In genomic region chr5:176536902-176537607, GRCh38 we compare ENCODE assay signal across 1 cellular context.
TF ChIP-seq lines count a peak whose summit lies in the region.

TSS of gene RNF44 (minus strand) at chr5:176537402. CDS start at chr5:176532472, 4,930 bp downstream.

TF ChIP-seq in HepG2, 621 proteins besides CTCF, POLR2A, EP300 and RAD21 (continued from another document and continues in another):
- no peak for TF ChIP-seq RERE (CRISPR knock-in tag; IDR thresholded peaks at IDR 0.05; ENCODE audit: low read depth)
- no peak for TF ChIP-seq ZNF3 (CRISPR knock-in tag; IDR thresholded peaks at IDR 0.05)
- no peak for TF ChIP-seq JUND (CRISPR knock-in tag; IDR thresholded peaks at IDR 0.05)
- TF ChIP-seq U2AF1 (optimal IDR thresholded peaks at IDR 0.05; ENCODE audit: low read depth, low read length): no peak
- no peak for TF ChIP-seq PHB2 (IDR thresholded peaks at IDR 0.05; ENCODE audit: partially characterized antibody)
- TF ChIP-seq KDM5B (CRISPR knock-in tag; IDR thresholded peaks at IDR 0.05; ENCODE audit: borderline replicate concordance): 0 out of 2 replicates have a peak, but pooled peaks have one; percentile 14
- 0 out of 2 replicates have a peak, but pooled peaks have one; percentile 27 for TF ChIP-seq ZFP82 (CRISPR knock-in tag; IDR thresholded peaks at IDR 0.05; ENCODE audit: borderline replicate concordance)
- no peak; the same call in 1 of the 2 replicates for TF ChIP-seq ZNF768 (CRISPR knock-in tag; IDR thresholded peaks at IDR 0.05)
- TF ChIP-seq MBNL3 (CRISPR knock-in tag; conservative IDR thresholded peaks at IDR 0.05): no peak
- TF ChIP-seq SAP130 (CRISPR knock-in tag; IDR thresholded peaks at IDR 0.05; ENCODE audit: low read depth): peak; percentile 66
- TF ChIP-seq GMEB2 (CRISPR knock-in tag; IDR thresholded peaks at IDR 0.05; ENCODE audit: low read depth): no peak
- no peak for TF ChIP-seq NBN (conservative IDR thresholded peaks at IDR 0.05)
- TF ChIP-seq CENPX (CRISPR knock-in tag; IDR thresholded peaks at IDR 0.05): no peak
- TF ChIP-seq NR0B2 (CRISPR knock-in tag; IDR thresholded peaks at IDR 0.05): no peak
- peak; percentile 72 for TF ChIP-seq HNRNPK (IDR thresholded peaks at IDR 0.05; ENCODE audit: low read depth, low read length, poor library complexity, severe bottlenecking)
- no peak for TF ChIP-seq HOXA7 (CRISPR knock-in tag; IDR thresholded peaks at IDR 0.05)
- no peak for TF ChIP-seq ZNF263 (CRISPR knock-in tag; IDR thresholded peaks at IDR 0.05)
- TF ChIP-seq ZFP41 (CRISPR knock-in tag; IDR thresholded peaks at IDR 0.05; ENCODE audit: borderline replicate concordance): no peak
- TF ChIP-seq ZBTB44 (CRISPR knock-in tag; IDR thresholded peaks at IDR 0.05): no peak
- no peak for TF ChIP-seq POLR2AphosphoS2 (IDR thresholded peaks at IDR 0.05; ENCODE audit: low read depth, low read length)
- no peak for TF ChIP-seq ZNF577 (CRISPR knock-in tag; IDR thresholded peaks at IDR 0.05; ENCODE audit: borderline replicate concordance, low read depth)
- TF ChIP-seq KDM1A (CRISPR knock-in tag; IDR thresholded peaks at IDR 0.05): no peak
- TF ChIP-seq FOSL1 (CRISPR knock-in tag; IDR thresholded peaks at IDR 0.05; ENCODE audit: borderline replicate concordance): no peak
- TF ChIP-seq ZNF672 (CRISPR knock-in tag; IDR thresholded peaks at IDR 0.05): no peak
- no peak; the same call in 1 of the 2 replicates for TF ChIP-seq ZNF501 (CRISPR knock-in tag; IDR thresholded peaks at IDR 0.05)
- TF ChIP-seq NR2C2 (CRISPR knock-in tag; IDR thresholded peaks at IDR 0.05; ENCODE audit: borderline replicate concordance): no peak
- no peak for TF ChIP-seq E2F2 (CRISPR knock-in tag; IDR thresholded peaks at IDR 0.05; ENCODE audit: borderline replicate concordance)
- no peak for TF ChIP-seq E2F1 (CRISPR knock-in tag; IDR thresholded peaks at IDR 0.05)
- 0 out of 2 replicates have a peak, but pooled peaks have one; percentile 44 for TF ChIP-seq KLF11 (CRISPR knock-in tag; IDR thresholded peaks at IDR 0.05)
- no peak for TF ChIP-seq HNF4G (IDR thresholded peaks at IDR 0.05; ENCODE audit: borderline replicate concordance, low read depth, low read length)
- 0 out of 2 replicates have a peak, but pooled peaks have one; percentile 12 for TF ChIP-seq HNF4G (CRISPR knock-in tag; IDR thresholded peaks at IDR 0.05; ENCODE audit: borderline replicate concordance, low read depth)
- TF ChIP-seq RFX3 (CRISPR knock-in tag; IDR thresholded peaks at IDR 0.05): no peak
- no peak for TF ChIP-seq ZNF572 (CRISPR knock-in tag; IDR thresholded peaks at IDR 0.05)
- no peak for TF ChIP-seq MYC (CRISPR knock-in tag; IDR thresholded peaks at IDR 0.05; ENCODE audit: borderline replicate concordance)
- TF ChIP-seq MAFK (conservative IDR thresholded peaks at IDR 0.05 in 1 of 2, IDR thresholded peaks at IDR 0.05 in 1 of 2; ENCODE audit: low read length in 2 of 2): no peak
- no peak for TF ChIP-seq HMG20B (CRISPR knock-in tag; conservative IDR thresholded peaks at IDR 0.05)
- no peak for TF ChIP-seq IKZF4 (CRISPR knock-in tag; IDR thresholded peaks at IDR 0.05; ENCODE audit: borderline replicate concordance, low read depth, not compliant biosample characterization)
- TF ChIP-seq U2AF2 (IDR thresholded peaks at IDR 0.05; ENCODE audit: low read depth, low read length): no peak
- no peak for TF ChIP-seq RBM39 (IDR thresholded peaks at IDR 0.05; ENCODE audit: low read depth, low read length, poor library complexity, severe bottlenecking)
- peak; percentile 76; the same call in 1 of the 2 replicates for TF ChIP-seq ZNF777 (CRISPR knock-in tag; IDR thresholded peaks at IDR 0.05)
- peak; percentile 54; the same call in 1 of the 2 replicates for TF ChIP-seq TFDP1 (CRISPR knock-in tag; IDR thresholded peaks at IDR 0.05; ENCODE audit: borderline replicate concordance)
- TF ChIP-seq CERS6 (CRISPR knock-in tag; IDR thresholded peaks at IDR 0.05): no peak
- no peak for TF ChIP-seq KLF9 (CRISPR knock-in tag; IDR thresholded peaks at IDR 0.05; ENCODE audit: low read depth)
- TF ChIP-seq ZNF850 (CRISPR knock-in tag; conservative IDR thresholded peaks at IDR 0.05): no peak
- no peak for TF ChIP-seq ZBTB34 (CRISPR knock-in tag; IDR thresholded peaks at IDR 0.05)
- TF ChIP-seq ZEB1 (IDR thresholded peaks at IDR 0.05; ENCODE audit: insufficient replicate concordance, low read depth): no peak
- no peak for TF ChIP-seq DDIT3 (CRISPR knock-in tag; IDR thresholded peaks at IDR 0.05)
- TF ChIP-seq RNF2 (conservative IDR thresholded peaks at IDR 0.05; ENCODE audit: low read depth): no peak
- 0 out of 2 replicates have a peak, but pooled peaks have one; percentile 27 for TF ChIP-seq ARID3A (IDR thresholded peaks at IDR 0.05; ENCODE audit: low read depth, low read length)
- TF ChIP-seq TEAD2 (CRISPR knock-in tag; IDR thresholded peaks at IDR 0.05): no peak
- TF ChIP-seq MXD4 (CRISPR knock-in tag; IDR thresholded peaks at IDR 0.05): 0 out of 2 replicates have a peak, but pooled peaks have one; percentile 54
- TF ChIP-seq ZNF33B (CRISPR knock-in tag; IDR thresholded peaks at IDR 0.05): no peak
